Comparison of ENCODE assay signal across 8 cellular contexts in genomic region chr16:68263559-68264127, GRCh38. TPM values are rescaled to one million over a fixed set of nuclear protein-coding genes. Genes with fewer than 3 reads are reported as not detected.
DNase-seq lines count a peak whose midpoint lies in the region; ATAC-seq, FAIRE-seq and TF ChIP-seq lines count a peak whose summit lies in the region.

No MANE protein-coding gene starts in this region.

- H3K79me2 ChIP-seq in HepG2 (ENCODE audit: insufficient read depth, low read length) = peaks cover 25% of the 10 kb centered on the region

- H3K4me1 ChIP-seq in heart right ventricle (peaks cover 4 to 85% (median 41%) of the 10 kb centered on the region in 9 donors), HepG2 (ENCODE audit: insufficient read depth, low read length) (peaks cover 53% of the 10 kb centered on the region), urinary bladder (ENCODE audit: insufficient read depth) (no peaks in the 10 kb centered on the region)

- TF ChIP-seq EP300 in HepG2 (IDR thresholded peaks at IDR 0.05; ENCODE audit: low read depth in 2 of 2, low read length in 2 of 2) (0 out of 4 replicates have a peak, but pooled peaks of 1 of the 2 experiments have one; percentile 4), HepG2 (CRISPR knock-in tag; IDR thresholded peaks at IDR 0.05; ENCODE audit: borderline replicate concordance) (no peak)

- H3K27ac ChIP-seq in heart right ventricle = peak overlapping the region; percentile 96 to 99 (median 98)
- H3K27ac ChIP-seq in HepG2 (ENCODE audit: extremely low read length, insufficient read depth, low read length) = peak overlapping the region; percentile 97
- H3K27ac ChIP-seq in urinary bladder (ENCODE audit: low read depth) = peak overlapping the region; percentile 90

- BruUV-seq in HepG2 (replicated peaks; lab: Mats Ljungman, UMichigan) = no TSS peak

- no peaks in the 10 kb centered on the region for H3K27me3 Mint-ChIP-seq in activated naive CD8-positive, alpha-beta T cell treated with anti-CD3 and anti-CD28 coated beads for 36 hours

- peak overlapping the region; percentile 100 for H3K4me2 ChIP-seq in HepG2 (ENCODE audit: low read depth, low read length)

- DNase-seq in heart right ventricle (no peak), Right ventricle myocardium inferior (ENCODE audit: missing footprints) (no peak), HepG2 (ENCODE audit: low spot score) (no peak), SW 1271 (lab: John Stamatoyannopoulos, UW) (no peak), cortex of kidney (lab: John Stamatoyannopoulos, UW) (no peak), NCI-H524 treated with DMSO at 0.1 percent for 48 hours (lab: John Stamatoyannopoulos, UW) (no peak)
- DNase-seq in activated naive CD8-positive, alpha-beta T cell treated with anti-CD3 and anti-CD28 coated beads for 36 hours = no peak

- no peak for TF ChIP-seq CTCF in heart right ventricle (IDR thresholded peaks at IDR 0.05)
- TF ChIP-seq CTCF in HepG2 (CRISPR knock-in tag; IDR thresholded peaks at IDR 0.05) = no peak

- H2AFZ ChIP-seq in HepG2 (ENCODE audit: low read length) = peak overlapping the region; percentile 21

- POLR2A ChIA-PET in HepG2 (lab: Yijun Ruan, JAX) = interaction anchor here (1.0 to 4.5 kb wide), 23 partner anchors 12 to 320 kb away, joined by 3 to 89 read pairs (median 10); partner anchors contain the start of genes ESRP2, LCAT, NFATC3 and PLA2G15

- no peak for TF ChIP-seq RAD21 in HepG2 (CRISPR knock-in tag; IDR thresholded peaks at IDR 0.05)

- intact Hi-C loops in heart right ventricle (cut with DNase I) = loop anchor here in 9 of 10 donors (1.0 to 5.0 kb wide), 7 partner anchors 21 to 65 kb away; partner anchors contain the start of genes PRMT7 (in 7 of the 9) and SLC7A6OS (in 7 of the 9)
- intact Hi-C loops in Right ventricle myocardium inferior (cut with DNase I) = loop anchor here (2.0 to 5.0 kb wide), 3 partner anchors 19 to 47 kb away; partner anchors contain the start of genes PRMT7 and SLC7A6OS
- intact Hi-C loops in HepG2 (cut with micrococcal nuclease; ENCODE audit: unreplicated experiment) = loop anchor here (2.0 kb wide), 2 partner anchors 27 to 35 kb away; partner anchors contain the start of gene ESRP2

- H3K4me3 ChIP-seq in heart right ventricle (peak overlapping the region; percentile 67 to 98 (median 92)), HepG2 (replicated peaks in 1 of 3; ENCODE audit: insufficient read depth in 1 of 3, low read depth in 2 of 3, low read length in 3 of 3) (peak overlapping the region; percentile 49 to 100 (median 97)), urinary bladder (ENCODE audit: low read depth, low read length) (peak overlapping the region; percentile 80)

- peak overlapping the region; percentile 91 for H3K4me3 Mint-ChIP-seq in activated naive CD8-positive, alpha-beta T cell treated with anti-CD3 and anti-CD28 coated beads for 36 hours

- ATAC-seq in heart right ventricle (no peak), Right ventricle myocardium inferior (no peak), HepG2 (peak; percentile 32)

- H3K27me3 ChIP-seq in heart right ventricle (no peaks in the 10 kb centered on the region), HepG2 (ENCODE audit: control insufficient read depth in 1 of 2, insufficient read depth in 2 of 2, low read length in 2 of 2) (no peaks in the 10 kb centered on the region; a peak in 1 of 5 replicates)

- in situ Hi-C loops in HepG2 (cut with HindIII; ENCODE audit: extremely low pct_ligation_motif_present, low pct_unique_long_range_greater_than_20kb) = loop anchor here (5.0 kb wide), 1 partner anchor 64 kb away; no protein-coding TSS in a partner anchor

- 0 out of 2 replicates have a peak, but pooled peaks cover 5% of the 10 kb centered on the region for H4K20me1 ChIP-seq in HepG2 (ENCODE audit: insufficient read depth, low read length)

- H3K36me3 Mint-ChIP-seq in activated naive CD8-positive, alpha-beta T cell treated with anti-CD3 and anti-CD28 coated beads for 36 hours = peaks cover 21% of the 10 kb centered on the region

- peaks cover 0 to 32% (median 11%) of the 10 kb centered on the region in 9 donors for H3K36me3 ChIP-seq in heart right ventricle
- H3K36me3 ChIP-seq in HepG2 (replicated peaks in 1 of 2; ENCODE audit: control insufficient read depth in 1 of 2, insufficient read depth in 2 of 2, low read length in 2 of 2) = peaks cover 0 to 5% of the 10 kb centered on the region in 2 experiments; a peak in 1 of 5 replicates
- H3K36me3 ChIP-seq in urinary bladder (ENCODE audit: insufficient read depth) = no peaks in the 10 kb centered on the region

- CTCF ChIA-PET in HepG2 (lab: Yijun Ruan, JAX; ENCODE audit: low intra/inter-chr PET ratio, low total read pairs) = interaction anchor here (1.8 to 6.0 kb wide), 2 partner anchors 47 to 66 kb away, joined by 4 to 96 read pairs; partner anchors contain the start of genes PRMT7 and SLC7A6OS

- peaks cover 43% of the 10 kb centered on the region for H3K4me1 Mint-ChIP-seq in activated naive CD8-positive, alpha-beta T cell treated with anti-CD3 and anti-CD28 coated beads for 36 hours

- no peak for FAIRE-seq in HepG2 (lab: Jason Lieb, UNC)

- WGBS in heart right ventricle, 2 donors = 33 to 36% methylated on average over 11 of the region's 11 CpGs
- 12% methylated on average over 7 of the region's 11 CpGs for WGBS in HepG2 (ENCODE audit: low lambda C conversion rate)
- 36% methylated on average over 11 of the region's 11 CpGs for WGBS in urinary bladder

- peak overlapping the region; percentile 100 for H3K9ac ChIP-seq in HepG2 (ENCODE audit: insufficient read depth, low read depth, low read length)

- peak overlapping the region; percentile 91 for H3K27ac Mint-ChIP-seq in activated naive CD8-positive, alpha-beta T cell treated with anti-CD3 and anti-CD28 coated beads for 36 hours

- H3K9me3 ChIP-seq in heart right ventricle (no peaks in the 10 kb centered on the region), HepG2 (ENCODE audit: low read length) (no peaks in the 10 kb centered on the region)

- no peaks in the 10 kb centered on the region for H3K9me3 Mint-ChIP-seq in activated naive CD8-positive, alpha-beta T cell treated with anti-CD3 and anti-CD28 coated beads for 36 hours

- no peak for TF ChIP-seq POLR2A in HepG2 (IDR thresholded peaks at IDR 0.05; ENCODE audit: insufficient read depth in 1 of 2, low read depth in 2 of 2, low read length in 2 of 2)

RNA-seq across cellular contexts. Expression of gene SLC7A6, which starts 0.7 kb away (rescaled TPM):
- total RNA-seq in heart right ventricle (10 to 100 TPM; 28.4 to 59.2 (median 42.4) TPM), Right ventricle myocardium inferior (33.7 TPM), HepG2 (2016; rRNA removed; fragmentation: Illumina TruSeq; extraction: Trizol) (25.4 and 35.8 TPM in 2 replicates), urinary bladder (16.9 TPM)
- polyA plus RNA-seq in heart right ventricle (10 to 100 TPM; 22.6 to 85.6 TPM), HepG2 (2011; rRNA removed) (67.4 and 70.8 TPM in 2 replicates), urinary bladder (14.0 TPM)
- total RNA-seq in activated naive CD8-positive, alpha-beta T cell treated with anti-CD3 and anti-CD28 coated beads for 36 hours = 10 to 100 TPM; 65.9 to 69.9 TPM
- 116 and 121 TPM in 2 replicates for total RNA-seq in HepG2 (2016; cell fraction: cytosol; rRNA removed; fragmentation: Illumina TruSeq; extraction: Trizol; ENCODE audit: low read depth)
- total RNA-seq in HepG2 (2016; cell fraction: insoluble cytoplasmic fraction; rRNA removed; fragmentation: Illumina TruSeq; extraction: Trizol) = 25.1 and 35.3 TPM in 2 replicates
- 38.4 and 41.5 TPM in 2 replicates for total RNA-seq in HepG2 (2016; cell fraction: membrane; rRNA removed; fragmentation: Illumina TruSeq; extraction: Trizol)
- total RNA-seq in HepG2 (2016; cell fraction: nucleus; rRNA removed; fragmentation: Illumina TruSeq; extraction: Trizol) = 53.5 and 62.4 TPM in 2 replicates
- polyA plus RNA-seq in HepG2 (2011; cell fraction: cytosol; rRNA removed) = 38.1 and 42.5 TPM in 2 replicates
- 195 and 234 TPM in 2 replicates for polyA plus RNA-seq in HepG2 (2011; cell fraction: nucleus; rRNA removed)
- 29.8 and 35.6 TPM in 2 replicates for polyA plus RNA-seq in HepG2 (2012)
- polyA plus RNA-seq in HepG2 (2016; cell fraction: cytosol; fragmentation: Illumina TruSeq; extraction: Trizol; ENCODE audit: low read depth) = 4.5 and 5.9 TPM in 2 replicates
- polyA plus RNA-seq in HepG2 (2016; cell fraction: insoluble cytoplasmic fraction; fragmentation: Illumina TruSeq; extraction: Trizol; ENCODE audit: low read depth) = 17.5 and 18.7 TPM in 2 replicates
- 8.7 and 9.5 TPM in 2 replicates for polyA plus RNA-seq in HepG2 (2016; cell fraction: membrane; fragmentation: Illumina TruSeq; extraction: Trizol; ENCODE audit: low read depth)
- polyA plus RNA-seq in HepG2 (2016; cell fraction: nucleus; fragmentation: Illumina TruSeq; extraction: Trizol; ENCODE audit: insufficient read depth, low read depth) = 86.8 and 104 TPM in 2 replicates
- polyA minus RNA-seq in HepG2 (2011; rRNA and poly(A)+ RNA removed; ENCODE audit: low replicate concordance) = 346 and 374 TPM in 2 replicates
- 39.3 and 39.6 TPM in 2 replicates for polyA minus RNA-seq in HepG2 (2011; cell fraction: cytosol; rRNA and poly(A)+ RNA removed)
- polyA minus RNA-seq in HepG2 (2011; cell fraction: nucleus; rRNA and poly(A)+ RNA removed) = 114 and 135 TPM in 2 replicates

RNA-seq across cellular contexts. Expression of gene PLA2G15, which starts 18.5 kb away (rescaled TPM):
- total RNA-seq in heart right ventricle (10 to 100 TPM; 31.0 to 62.1 (median 44.0) TPM), Right ventricle myocardium inferior (43.8 TPM), HepG2 (2016; rRNA removed; fragmentation: Illumina TruSeq; extraction: Trizol) (9.9 and 14.4 TPM in 2 replicates), urinary bladder (14.1 TPM)
- polyA plus RNA-seq in heart right ventricle (10 to 100 TPM; 33.1 to 33.7 TPM), HepG2 (2011; rRNA removed) (23.7 and 30.2 TPM in 2 replicates), urinary bladder (12.7 TPM)
- total RNA-seq in activated naive CD8-positive, alpha-beta T cell treated with anti-CD3 and anti-CD28 coated beads for 36 hours = 1 to 10 TPM; 7.9 to 8.0 TPM
- total RNA-seq in HepG2 (2016; cell fraction: cytosol; rRNA removed; fragmentation: Illumina TruSeq; extraction: Trizol; ENCODE audit: low read depth) = 1.6 and 1.9 TPM in 2 replicates
- 8.0 and 15.5 TPM in 2 replicates for total RNA-seq in HepG2 (2016; cell fraction: insoluble cytoplasmic fraction; rRNA removed; fragmentation: Illumina TruSeq; extraction: Trizol)
- total RNA-seq in HepG2 (2016; cell fraction: membrane; rRNA removed; fragmentation: Illumina TruSeq; extraction: Trizol) = 4.8 and 5.1 TPM in 2 replicates
- 16.6 and 20.9 TPM in 2 replicates for total RNA-seq in HepG2 (2016; cell fraction: nucleus; rRNA removed; fragmentation: Illumina TruSeq; extraction: Trizol)
- polyA plus RNA-seq in HepG2 (2011; cell fraction: cytosol; rRNA removed) = 18.0 and 24.3 TPM in 2 replicates
- polyA plus RNA-seq in HepG2 (2011; cell fraction: nucleus; rRNA removed) = 25.8 and 28.3 TPM in 2 replicates
- 14.5 and 15.3 TPM in 2 replicates for polyA plus RNA-seq in HepG2 (2012)
- polyA plus RNA-seq in HepG2 (2016; cell fraction: cytosol; fragmentation: Illumina TruSeq; extraction: Trizol; ENCODE audit: low read depth) = 1.2 and 1.8 TPM in 2 replicates
- polyA plus RNA-seq in HepG2 (2016; cell fraction: insoluble cytoplasmic fraction; fragmentation: Illumina TruSeq; extraction: Trizol; ENCODE audit: low read depth) = 8.4 and 8.8 TPM in 2 replicates
- 2.6 and 3.5 TPM in 2 replicates for polyA plus RNA-seq in HepG2 (2016; cell fraction: membrane; fragmentation: Illumina TruSeq; extraction: Trizol; ENCODE audit: low read depth)
- 29.5 and 29.9 TPM in 2 replicates for polyA plus RNA-seq in HepG2 (2016; cell fraction: nucleus; fragmentation: Illumina TruSeq; extraction: Trizol; ENCODE audit: insufficient read depth, low read depth)
- polyA minus RNA-seq in HepG2 (2011; rRNA and poly(A)+ RNA removed; ENCODE audit: low replicate concordance) = 18.7 and 48.3 TPM in 2 replicates
- polyA minus RNA-seq in HepG2 (2011; cell fraction: cytosol; rRNA and poly(A)+ RNA removed) = 13.9 and 15.8 TPM in 2 replicates
- polyA minus RNA-seq in HepG2 (2011; cell fraction: nucleus; rRNA and poly(A)+ RNA removed) = 5.9 and 8.5 TPM in 2 replicates

RNA-seq across cellular contexts. Expression of gene ESRP2, which starts 27.7 kb away (rescaled TPM):
- 1 to 10 TPM in 1 of 10 donors, under 1 TPM in 9; 0.07 to 1.0 (median 0.44) TPM for total RNA-seq in heart right ventricle
- polyA plus RNA-seq in heart right ventricle = under 1 TPM; 0.25 to 0.66 TPM
- total RNA-seq in Right ventricle myocardium inferior = 0.41 TPM
- total RNA-seq in activated naive CD8-positive, alpha-beta T cell treated with anti-CD3 and anti-CD28 coated beads for 36 hours = 1 to 10 TPM in 1 of 2 experiments, under 1 TPM in 1; 0.92 to 1.2 TPM
- total RNA-seq in HepG2 (2016; rRNA removed; fragmentation: Illumina TruSeq; extraction: Trizol) = 17.1 and 21.1 TPM in 2 replicates
- 6.8 and 7.6 TPM in 2 replicates for total RNA-seq in HepG2 (2016; cell fraction: cytosol; rRNA removed; fragmentation: Illumina TruSeq; extraction: Trizol; ENCODE audit: low read depth)
- 14.0 and 20.2 TPM in 2 replicates for total RNA-seq in HepG2 (2016; cell fraction: insoluble cytoplasmic fraction; rRNA removed; fragmentation: Illumina TruSeq; extraction: Trizol)
- 8.4 and 9.8 TPM in 2 replicates for total RNA-seq in HepG2 (2016; cell fraction: membrane; rRNA removed; fragmentation: Illumina TruSeq; extraction: Trizol)
- total RNA-seq in HepG2 (2016; cell fraction: nucleus; rRNA removed; fragmentation: Illumina TruSeq; extraction: Trizol) = 30.8 and 33.0 TPM in 2 replicates
- 32.4 and 36.3 TPM in 2 replicates for polyA plus RNA-seq in HepG2 (2011; rRNA removed)
- polyA plus RNA-seq in HepG2 (2011; cell fraction: cytosol; rRNA removed) = 15.3 and 21.4 TPM in 2 replicates
- 149 and 178 TPM in 2 replicates for polyA plus RNA-seq in HepG2 (2011; cell fraction: nucleus; rRNA removed)
- 22.9 and 25.0 TPM in 2 replicates for polyA plus RNA-seq in HepG2 (2012)
- polyA plus RNA-seq in HepG2 (2016; cell fraction: cytosol; fragmentation: Illumina TruSeq; extraction: Trizol; ENCODE audit: low read depth) = 1.9 and 2.0 TPM in 2 replicates
- polyA plus RNA-seq in HepG2 (2016; cell fraction: insoluble cytoplasmic fraction; fragmentation: Illumina TruSeq; extraction: Trizol; ENCODE audit: low read depth) = 20.9 and 25.3 TPM in 2 replicates
- polyA plus RNA-seq in HepG2 (2016; cell fraction: membrane; fragmentation: Illumina TruSeq; extraction: Trizol; ENCODE audit: low read depth) = 6.3 and 6.7 TPM in 2 replicates
- polyA plus RNA-seq in HepG2 (2016; cell fraction: nucleus; fragmentation: Illumina TruSeq; extraction: Trizol; ENCODE audit: insufficient read depth, low read depth) = 75.9 and 77.2 TPM in 2 replicates
- polyA minus RNA-seq in HepG2 (2011; rRNA and poly(A)+ RNA removed; ENCODE audit: low replicate concordance) = 91.8 and 102 TPM in 2 replicates
- 22.4 and 22.8 TPM in 2 replicates for polyA minus RNA-seq in HepG2 (2011; cell fraction: cytosol; rRNA and poly(A)+ RNA removed)
- polyA minus RNA-seq in HepG2 (2011; cell fraction: nucleus; rRNA and poly(A)+ RNA removed) = 79.8 and 79.9 TPM in 2 replicates
- total RNA-seq in urinary bladder = 8.4 TPM
- polyA plus RNA-seq in urinary bladder = 7.1 TPM

RNA-seq across cellular contexts. Expression of gene SLC7A6OS, which starts 47.1 kb away (rescaled TPM):
- total RNA-seq in heart right ventricle (10 to 100 TPM in 9 of 10 donors, 1 to 10 TPM in 1; 9.9 to 14.4 (median 12.8) TPM), Right ventricle myocardium inferior (12.4 TPM), HepG2 (2016; rRNA removed; fragmentation: Illumina TruSeq; extraction: Trizol) (21.5 and 21.6 TPM in 2 replicates), urinary bladder (15.0 TPM)
- polyA plus RNA-seq in heart right ventricle (1 to 10 TPM; 7.3 to 9.6 TPM), HepG2 (2011; rRNA removed) (11.2 and 12.5 TPM in 2 replicates), urinary bladder (9.8 TPM)
- 10 to 100 TPM; 23.0 to 23.3 TPM for total RNA-seq in activated naive CD8-positive, alpha-beta T cell treated with anti-CD3 and anti-CD28 coated beads for 36 hours
- total RNA-seq in HepG2 (2016; cell fraction: cytosol; rRNA removed; fragmentation: Illumina TruSeq; extraction: Trizol; ENCODE audit: low read depth) = 4.2 and 5.7 TPM in 2 replicates
- 19.7 and 21.7 TPM in 2 replicates for total RNA-seq in HepG2 (2016; cell fraction: insoluble cytoplasmic fraction; rRNA removed; fragmentation: Illumina TruSeq; extraction: Trizol)
- 8.6 and 9.1 TPM in 2 replicates for total RNA-seq in HepG2 (2016; cell fraction: membrane; rRNA removed; fragmentation: Illumina TruSeq; extraction: Trizol)
- 28.4 and 34.8 TPM in 2 replicates for total RNA-seq in HepG2 (2016; cell fraction: nucleus; rRNA removed; fragmentation: Illumina TruSeq; extraction: Trizol)
- 6.1 and 9.0 TPM in 2 replicates for polyA plus RNA-seq in HepG2 (2011; cell fraction: cytosol; rRNA removed)
- 22.2 and 25.4 TPM in 2 replicates for polyA plus RNA-seq in HepG2 (2011; cell fraction: nucleus; rRNA removed)
- polyA plus RNA-seq in HepG2 (2012) = 12.1 and 13.5 TPM in 2 replicates
- 2.2 and 2.4 TPM in 2 replicates for polyA plus RNA-seq in HepG2 (2016; cell fraction: cytosol; fragmentation: Illumina TruSeq; extraction: Trizol; ENCODE audit: low read depth)
- polyA plus RNA-seq in HepG2 (2016; cell fraction: insoluble cytoplasmic fraction; fragmentation: Illumina TruSeq; extraction: Trizol; ENCODE audit: low read depth) = 19.5 and 20.3 TPM in 2 replicates
- polyA plus RNA-seq in HepG2 (2016; cell fraction: membrane; fragmentation: Illumina TruSeq; extraction: Trizol; ENCODE audit: low read depth) = 4.3 and 4.5 TPM in 2 replicates
- polyA plus RNA-seq in HepG2 (2016; cell fraction: nucleus; fragmentation: Illumina TruSeq; extraction: Trizol; ENCODE audit: insufficient read depth, low read depth) = 37.7 and 42.1 TPM in 2 replicates
- 8.8 and 15.1 TPM in 2 replicates for polyA minus RNA-seq in HepG2 (2011; rRNA and poly(A)+ RNA removed; ENCODE audit: low replicate concordance)
- 4.7 and 4.9 TPM in 2 replicates for polyA minus RNA-seq in HepG2 (2011; cell fraction: cytosol; rRNA and poly(A)+ RNA removed)
- polyA minus RNA-seq in HepG2 (2011; cell fraction: nucleus; rRNA and poly(A)+ RNA removed) = 26.7 and 28.5 TPM in 2 replicates

RNA-seq across cellular contexts. Expression of gene PRMT7, which starts 47.2 kb away (rescaled TPM):
- total RNA-seq in heart right ventricle (10 to 100 TPM; 22.0 to 39.2 (median 30.7) TPM), Right ventricle myocardium inferior (28.9 TPM), HepG2 (2016; rRNA removed; fragmentation: Illumina TruSeq; extraction: Trizol) (46.7 and 55.0 TPM in 2 replicates), urinary bladder (53.2 TPM)
- polyA plus RNA-seq in heart right ventricle (10 to 100 TPM; 18.1 to 57.8 TPM), HepG2 (2011; rRNA removed) (47.5 and 53.5 TPM in 2 replicates), urinary bladder (38.7 TPM)
- 10 to 100 TPM; 68.9 to 72.0 TPM for total RNA-seq in activated naive CD8-positive, alpha-beta T cell treated with anti-CD3 and anti-CD28 coated beads for 36 hours
- total RNA-seq in HepG2 (2016; cell fraction: cytosol; rRNA removed; fragmentation: Illumina TruSeq; extraction: Trizol; ENCODE audit: low read depth) = 9.5 and 12.3 TPM in 2 replicates
- 45.8 and 52.4 TPM in 2 replicates for total RNA-seq in HepG2 (2016; cell fraction: insoluble cytoplasmic fraction; rRNA removed; fragmentation: Illumina TruSeq; extraction: Trizol)
- total RNA-seq in HepG2 (2016; cell fraction: membrane; rRNA removed; fragmentation: Illumina TruSeq; extraction: Trizol) = 18.9 and 20.2 TPM in 2 replicates
- 51.3 and 66.0 TPM in 2 replicates for total RNA-seq in HepG2 (2016; cell fraction: nucleus; rRNA removed; fragmentation: Illumina TruSeq; extraction: Trizol)
- 35.5 and 39.1 TPM in 2 replicates for polyA plus RNA-seq in HepG2 (2011; cell fraction: cytosol; rRNA removed)
- polyA plus RNA-seq in HepG2 (2011; cell fraction: nucleus; rRNA removed) = 268 and 334 TPM in 2 replicates
- 28.1 and 39.6 TPM in 2 replicates for polyA plus RNA-seq in HepG2 (2012)
- polyA plus RNA-seq in HepG2 (2016; cell fraction: cytosol; fragmentation: Illumina TruSeq; extraction: Trizol; ENCODE audit: low read depth) = 4.3 and 4.6 TPM in 2 replicates
- polyA plus RNA-seq in HepG2 (2016; cell fraction: insoluble cytoplasmic fraction; fragmentation: Illumina TruSeq; extraction: Trizol; ENCODE audit: low read depth) = 36.4 and 39.2 TPM in 2 replicates
- 6.8 and 7.1 TPM in 2 replicates for polyA plus RNA-seq in HepG2 (2016; cell fraction: membrane; fragmentation: Illumina TruSeq; extraction: Trizol; ENCODE audit: low read depth)
- 109 and 112 TPM in 2 replicates for polyA plus RNA-seq in HepG2 (2016; cell fraction: nucleus; fragmentation: Illumina TruSeq; extraction: Trizol; ENCODE audit: insufficient read depth, low read depth)
- polyA minus RNA-seq in HepG2 (2011; rRNA and poly(A)+ RNA removed; ENCODE audit: low replicate concordance) = 105 and 173 TPM in 2 replicates
- polyA minus RNA-seq in HepG2 (2011; cell fraction: cytosol; rRNA and poly(A)+ RNA removed) = 15.1 and 21.0 TPM in 2 replicates
- polyA minus RNA-seq in HepG2 (2011; cell fraction: nucleus; rRNA and poly(A)+ RNA removed) = 89.8 and 99.8 TPM in 2 replicates
